22 cellular contexts compared by ENCODE assay signal in the genomic region with DNA sequence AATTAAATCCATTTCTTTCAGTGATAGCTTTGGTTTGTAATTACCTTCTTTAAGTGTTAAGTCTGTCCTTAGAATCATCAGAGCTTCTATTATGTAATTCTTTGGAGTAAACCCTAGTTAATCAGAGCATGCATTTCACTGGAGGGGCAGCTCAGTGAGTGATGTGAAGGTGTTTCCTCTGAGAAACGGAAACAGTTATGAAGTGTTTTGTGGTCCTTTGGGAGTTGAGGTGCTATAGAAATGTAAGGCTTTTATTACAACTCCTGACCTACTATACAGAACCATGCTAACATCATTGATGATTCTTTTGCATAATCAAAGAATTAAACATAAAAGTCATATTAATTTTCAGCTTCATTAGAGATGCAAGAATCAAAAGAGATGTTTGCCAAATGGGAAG.
DNase-seq lines count a peak whose midpoint lies in the region; ATAC-seq, FAIRE-seq and TF ChIP-seq lines count a peak whose summit lies in the region.
"Had no signal": no experiment of that assay in that cellular context is flagged by ENCODE, and none has a peak within 500 bp of the region (broad histone marks: within the 10 kb centered on the region; RNA-seq: fewer than 3 reads in every experiment).

No MANE protein-coding gene starts in this region.

- no peaks in the 10 kb centered on the region for H3K27me3 ChIP-seq in small intestine (ENCODE audit: control insufficient read depth in 2 of 2, insufficient read depth in 2 of 2, low read length in 2 of 2)
- no peaks in the 10 kb centered on the region for H3K27me3 ChIP-seq in breast epithelium

- no peak overlapping the region for H3K4me3 Mint-ChIP-seq in stimulated activated effector memory CD8-positive, alpha-beta T cell treated with anti-CD3 and anti-CD28 coated beads, Interleukin-12 subunit alpha, Interleukin-12 subunit beta, amount 100 ng/mL, for 72 hours
- H3K4me3 Mint-ChIP-seq: CD8-positive, alpha-beta memory T cell; HFFc6 had no signal

- FAIRE-seq in GM12891 (lab: Jason Lieb, UNC) (peak; percentile 58), small intestine (lab: Jason Lieb, UNC) (peak; percentile 15)
- FAIRE-seq: GM18507, H1, HepG2 had no signal

- no peaks in the 10 kb centered on the region for H3K9me3 Mint-ChIP-seq in stimulated activated effector memory CD8-positive, alpha-beta T cell treated with anti-CD3 and anti-CD28 coated beads, Interleukin-12 subunit alpha, Interleukin-12 subunit beta, amount 100 ng/mL, for 72 hours
- H3K9me3 Mint-ChIP-seq: CD8-positive, alpha-beta memory T cell; HFFc6 had no signal

- POLR2A ChIA-PET in OCI-LY7 (lab: Charles Lee) = interaction anchor here (0.7 kb wide), 1 partner anchor 1027 kb away, joined by 3 read pairs; no protein-coding TSS in a partner anchor

- ATAC-seq in stimulated activated effector memory CD8-positive, alpha-beta T cell treated with anti-CD3 and anti-CD28 coated beads, Interleukin-12 subunit alpha, Interleukin-12 subunit beta, amount 100 ng/mL, for 72 hours = no peak
- ATAC-seq: HepG2, Panc1 had no signal

- peaks cover 8% of the 10 kb centered on the region for H3K4me1 Mint-ChIP-seq in stimulated activated effector memory CD8-positive, alpha-beta T cell treated with anti-CD3 and anti-CD28 coated beads, Interleukin-12 subunit alpha, Interleukin-12 subunit beta, amount 100 ng/mL, for 72 hours

- no peak overlapping the region for H3K27ac ChIP-seq in OCI-LY7 (ENCODE audit: low read depth, low read length, poor library complexity, severe bottlenecking)
- H3K27ac ChIP-seq in small intestine (ENCODE audit: low read depth in 1 of 2, low read length in 1 of 2) = no peak overlapping the region
- no peak overlapping the region for H3K27ac ChIP-seq in breast epithelium
- H3K27ac ChIP-seq: 22Rv1, KMS-11 had no signal

- WGBS in small intestine, 3 donors = 70 to 86% (median 78%) methylated on average over 1 of the region's 1 CpG

- H3K79me2 ChIP-seq in OCI-LY7 (ENCODE audit: insufficient read depth, low read depth, low read length) = no peaks in the 10 kb centered on the region

- H3K9me3 ChIP-seq in OCI-LY7 (ENCODE audit: low read length) (no peaks in the 10 kb centered on the region), small intestine (ENCODE audit: control insufficient read depth, low read depth) (no peaks in the 10 kb centered on the region), breast epithelium (no peaks in the 10 kb centered on the region)

- no peak overlapping the region for H3K27ac Mint-ChIP-seq in stimulated activated effector memory CD8-positive, alpha-beta T cell treated with anti-CD3 and anti-CD28 coated beads, Interleukin-12 subunit alpha, Interleukin-12 subunit beta, amount 100 ng/mL, for 72 hours
- H3K27ac Mint-ChIP-seq: CD8-positive, alpha-beta memory T cell; HFFc6 had no signal

- no peak overlapping the region for H3K4me3 ChIP-seq in OCI-LY7 (ENCODE audit: low read depth, low read length, poor library complexity, severe bottlenecking)
- H3K4me3 ChIP-seq in small intestine (ENCODE audit: low read depth in 1 of 2, low read length in 2 of 2) = no peak overlapping the region
- no peak overlapping the region for H3K4me3 ChIP-seq in breast epithelium

- no peak for TF ChIP-seq CTCF in OCI-LY7 (conservative IDR thresholded peaks at IDR 0.05; ENCODE audit: low read length)
- no peak for TF ChIP-seq CTCF in breast epithelium (IDR thresholded peaks at IDR 0.05)

- intact Hi-C loops in OCI-LY7 (cut with micrococcal nuclease; ENCODE audit: unreplicated experiment) (no loop called here), breast epithelium (cut with DNase I; ENCODE audit: low total_unique reads) (no loop called here)

- no peaks in the 10 kb centered on the region for H3K9me2 ChIP-seq in OCI-LY7 (ENCODE audit: insufficient read depth, low read length)

- no peak overlapping the region for H2AFZ ChIP-seq in OCI-LY7 (ENCODE audit: low read length)

- no peaks in the 10 kb centered on the region for H3K36me3 Mint-ChIP-seq in stimulated activated effector memory CD8-positive, alpha-beta T cell treated with anti-CD3 and anti-CD28 coated beads, Interleukin-12 subunit alpha, Interleukin-12 subunit beta, amount 100 ng/mL, for 72 hours

- CTCF ChIA-PET in OCI-LY7 (lab: Charles Lee; ENCODE audit: unreplicated experiment) = no interaction called here

- no peaks in the 10 kb centered on the region for H4K20me1 ChIP-seq in OCI-LY7 (ENCODE audit: insufficient read depth, low read length)

- no peak for TF ChIP-seq POLR2A in GM12891 (IDR thresholded peaks at IDR 0.05; ENCODE audit: low read depth, low read length)
- TF ChIP-seq POLR2A in breast epithelium (IDR thresholded peaks at IDR 0.05) = no peak

- no peak overlapping the region for H3K4me2 ChIP-seq in OCI-LY7 (ENCODE audit: low read length)
- H3K4me2 ChIP-seq: KMS-11 had no signal

- no peaks in the 10 kb centered on the region for H3K36me3 ChIP-seq in OCI-LY7 (ENCODE audit: insufficient read depth, low read length)
- H3K36me3 ChIP-seq in small intestine (ENCODE audit: control insufficient read depth in 2 of 2, insufficient read depth in 2 of 2, low read length in 2 of 2) = no peaks in the 10 kb centered on the region
- H3K36me3 ChIP-seq in breast epithelium = no peaks in the 10 kb centered on the region

- H3K4me1 ChIP-seq in OCI-LY7 (ENCODE audit: insufficient read depth, low read length, poor library complexity, severe bottlenecking) (peaks cover 6% of the 10 kb centered on the region), small intestine (ENCODE audit: control insufficient read depth in 2 of 2, insufficient read depth in 1 of 2, low read depth in 1 of 2, low read length in 1 of 2) (no peaks in the 10 kb centered on the region), breast epithelium (no peaks in the 10 kb centered on the region)

- peak; percentile 8 for DNase-seq in DMS 273 (lab: John Stamatoyannopoulos, UW; ENCODE audit: unreplicated experiment)
- DNase-seq in DMS 273 treated with DMSO at 0.1 percent for 48 hours (lab: John Stamatoyannopoulos, UW) = no peak
- no peak for DNase-seq in GM12891 (ENCODE audit: insufficient read length, low spot score)
- peak; percentile 15 for DNase-seq in OCI-LY7 (ENCODE audit: low spot score)
- no peak for DNase-seq in small intestine
- DNase-seq in stimulated activated effector memory CD8-positive, alpha-beta T cell treated with anti-CD3 and anti-CD28 coated beads, Interleukin-12 subunit alpha, Interleukin-12 subunit beta, amount 100 ng/mL, for 72 hours (ENCODE audit: low spot score in 2 of 2) = no peak
- no peak for DNase-seq in NCI-H748 treated with DMSO at 0.1 percent for 48 hours (lab: John Stamatoyannopoulos, UW)
- DNase-seq in breast epithelium (ENCODE audit: low spot score in 2 of 2) = no peak
- DNase-seq: CD8-positive, alpha-beta memory T cell; EL; HFFc6; NCI-H1092; NCI-H1694; NCI-H2107; NCI-H446; NCI-H82 had no signal

- no TSS peak for BruUV-seq in OCI-LY7 (replicated peaks; lab: Mats Ljungman, UMichigan)

TF ChIP-seq in GM12891, 5 proteins besides CTCF, POLR2A, EP300 and RAD21:
- TF ChIP-seq POU2F2 (IDR thresholded peaks at IDR 0.05; ENCODE audit: low read depth, low read length) = no peak
- TF ChIP-seq PAX5 (IDR thresholded peaks at IDR 0.05; ENCODE audit: insufficient read depth, low read length, severe bottlenecking) = no peak
- TF ChIP-seq TAF1 (IDR thresholded peaks at IDR 0.05; ENCODE audit: low read depth, low read length) = no peak
- TF ChIP-seq POLR2AphosphoS5 (IDR thresholded peaks at IDR 0.05; ENCODE audit: low read depth, low read length) = no peak
- TF ChIP-seq SPI1 (IDR thresholded peaks at IDR 0.05; ENCODE audit: low read depth, low read length) = no peak
TF ChIP-seq in GM12891: peak in this region for 0.

Comparison
In these comparisons a context has a peak if more than half of its experiments do, and no peak if none do; other contexts are left out.
1. DNase-seq: peak in DMS 273 (single experiment) and OCI-LY7 (single experiment); none in DMS 273 treated with DMSO at 0.1 percent for 48 hours (single experiment), GM12891 (single experiment), small intestine (single experiment), stimulated activated effector memory CD8-positive, alpha-beta T cell treated with anti-CD3 and anti-CD28 coated beads, Interleukin-12 subunit alpha, Interleukin-12 subunit beta, amount 100 ng/mL, for 72 hours (0 of 2), NCI-H748 treated with DMSO at 0.1 percent for 48 hours (single experiment) and breast epithelium (0 of 2).